Comparison of ENCODE assay signal across 8 cellular contexts in the genomic region with DNA sequence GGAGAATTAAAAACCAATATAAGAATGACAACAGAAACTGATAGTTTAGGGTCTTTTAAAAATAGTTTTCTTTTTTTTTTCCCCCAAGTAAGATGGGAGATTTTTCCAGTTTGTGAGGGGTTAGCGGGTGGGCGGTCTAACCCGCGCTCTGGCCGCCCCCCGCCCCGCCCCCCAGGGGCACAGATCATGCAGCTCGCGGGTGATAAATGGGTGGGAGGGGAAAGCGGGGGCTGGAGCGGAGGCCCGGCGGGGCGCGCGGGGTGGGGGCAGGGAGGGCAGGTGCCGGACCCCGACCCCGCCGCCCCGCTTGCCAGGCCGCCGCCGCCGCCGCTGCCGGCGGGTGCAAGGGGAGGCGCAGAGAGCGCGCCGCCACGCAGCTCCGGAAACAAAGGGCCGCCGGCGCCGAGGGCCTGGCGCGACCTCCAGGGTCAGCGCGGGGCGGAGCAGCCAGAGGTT.
DNase-seq lines count a peak whose midpoint lies in the region; ATAC-seq and TF ChIP-seq lines count a peak whose summit lies in the region.

No MANE protein-coding gene starts in this region.

- peak overlapping the region in 1 of 3 donors; percentile 96 for H3K27ac ChIP-seq in thyroid gland

- TF ChIP-seq CTCF in thyroid gland (IDR thresholded peaks at IDR 0.05), result no peak
- no peak for TF ChIP-seq CTCF in GM13977 (IDR thresholded peaks at IDR 0.05; ENCODE audit: extremely low read depth, insufficient read depth, missing control alignments)

- H3K4me1 Mint-ChIP-seq in activated CD4-positive, alpha-beta memory T cell treated with anti-CD3 and anti-CD28 coated beads, Interleukin-2, amount 10 ng/mL, durations not matched to agents 7 days and 5 days, result peaks cover 28% of the 10 kb centered on the region
- peaks cover 26 to 35% of the 10 kb centered on the region in 2 donors for H3K4me1 Mint-ChIP-seq in immature natural killer cell

- H3K4me1 ChIP-seq in thyroid gland, result peaks cover 11 to 16% of the 10 kb centered on the region in 2 donors

- H3K36me3 Mint-ChIP-seq in activated CD4-positive, alpha-beta memory T cell treated with anti-CD3 and anti-CD28 coated beads, Interleukin-2, amount 10 ng/mL, durations not matched to agents 7 days and 5 days (ENCODE audit: low read depth), result peaks cover 4% of the 10 kb centered on the region
- no peaks in the 10 kb centered on the region for H3K36me3 Mint-ChIP-seq in immature natural killer cell

- WGBS in thyroid gland, 2 donors, result 12 to 13% methylated on average over 10 to 18 of the region's 43 CpGs

- H3K36me3 ChIP-seq in thyroid gland, result no peaks in the 10 kb centered on the region

- POLR2A ChIA-PET in activated CD4-positive, alpha-beta memory T cell treated with anti-CD3 and anti-CD28 coated beads, Interleukin-2, amount 10 ng/mL, durations not matched to agents 7 days and 5 days (lab: Charles Lee), result interaction anchor here (1.0 to 3.9 kb wide), 9 partner anchors 8 to 1841 kb away, joined by 3 to 41 read pairs (median 7); partner anchors contain the start of genes GSE1 and KIAA0513

- H3K4me3 Mint-ChIP-seq in activated CD4-positive, alpha-beta memory T cell treated with anti-CD3 and anti-CD28 coated beads, Interleukin-2, amount 10 ng/mL, durations not matched to agents 7 days and 5 days, result peak overlapping the region; percentile 57
- H3K4me3 Mint-ChIP-seq in immature natural killer cell, result peak overlapping the region; percentile 75 to 88 (median 86)

- no peak for TF ChIP-seq POLR2A in thyroid gland (IDR thresholded peaks at IDR 0.05)

- no peaks in the 10 kb centered on the region for H3K9me3 ChIP-seq in thyroid gland

- peak overlapping the region in 2 of 3 donors; percentile 70 to 85 for H3K4me3 ChIP-seq in thyroid gland (replicated peaks in 1 of 3)

- ATAC-seq in HG03342 (IDR thresholded peaks at IDR 0.05; ENCODE audit: unreplicated experiment), result no peak

- no peaks in the 10 kb centered on the region for H3K9me3 Mint-ChIP-seq in activated CD4-positive, alpha-beta memory T cell treated with anti-CD3 and anti-CD28 coated beads, Interleukin-2, amount 10 ng/mL, durations not matched to agents 7 days and 5 days
- H3K9me3 Mint-ChIP-seq in immature natural killer cell, result peaks cover 0 to 2% (median 0%) of the 10 kb centered on the region in 6 donors

- CTCF ChIA-PET in activated CD4-positive, alpha-beta memory T cell treated with anti-CD3 and anti-CD28 coated beads, Interleukin-2, amount 10 ng/mL, durations not matched to agents 7 days and 5 days (lab: Charles Lee), result interaction anchor here (0.8 to 3.5 kb wide), 8 partner anchors 12 to 247 kb away, joined by 3 to 25 read pairs (median 4); no protein-coding TSS in a partner anchor

- peak; percentile 66 for DNase-seq in activated effector memory CD4-positive, alpha-beta T cell treated with anti-CD3 and anti-CD28 coated beads, Interleukin-2, amount 50 U/mL, for 16 hours
- no peak for DNase-seq in activated effector memory CD4-positive, alpha-beta T cell treated with Interleukin-2 at 50 U/mL for 16 hours
- no peak for DNase-seq in activated CD4-positive, alpha-beta memory T cell treated with anti-CD3 and anti-CD28 coated beads, Interleukin-2, amount 10 ng/mL, durations not matched to agents 7 days and 5 days
- no peak for DNase-seq in immature natural killer cell
- DNase-seq in thyroid gland, result no peak
- no peak for DNase-seq in GM13977 (ENCODE audit: low spot score)
- no peak for DNase-seq in AG08395 (ENCODE audit: low spot score)

- peaks cover 5% of the 10 kb centered on the region for H3K27me3 Mint-ChIP-seq in activated CD4-positive, alpha-beta memory T cell treated with anti-CD3 and anti-CD28 coated beads, Interleukin-2, amount 10 ng/mL, durations not matched to agents 7 days and 5 days
- peaks cover 36 to 45% (median 44%) of the 10 kb centered on the region in 3 donors for H3K27me3 Mint-ChIP-seq in immature natural killer cell (ENCODE audit: low read depth in 3 of 3)

- intact Hi-C loops in thyroid gland (cut with DNase I), result loop anchor here (10.0 kb wide), 1 partner anchor 128 kb away; no protein-coding TSS in a partner anchor

- no peaks in the 10 kb centered on the region for H3K27me3 ChIP-seq in thyroid gland

- in situ Hi-C loops in GM13977 (cut with MboI; ENCODE audit: low pct_unique_long_range_greater_than_20kb, low sequenced_read_pairs, unreplicated experiment), result loop anchor here (10.0 kb wide), 1 partner anchor 52 kb away; no protein-coding TSS in a partner anchor

- H3K27ac Mint-ChIP-seq in activated CD4-positive, alpha-beta memory T cell treated with anti-CD3 and anti-CD28 coated beads, Interleukin-2, amount 10 ng/mL, durations not matched to agents 7 days and 5 days, result peak overlapping the region; percentile 38
- H3K27ac Mint-ChIP-seq in immature natural killer cell, result peak overlapping the region; percentile 74 to 95 (median 92)
